14 cellular contexts compared by ENCODE assay signal in the genomic region with DNA sequence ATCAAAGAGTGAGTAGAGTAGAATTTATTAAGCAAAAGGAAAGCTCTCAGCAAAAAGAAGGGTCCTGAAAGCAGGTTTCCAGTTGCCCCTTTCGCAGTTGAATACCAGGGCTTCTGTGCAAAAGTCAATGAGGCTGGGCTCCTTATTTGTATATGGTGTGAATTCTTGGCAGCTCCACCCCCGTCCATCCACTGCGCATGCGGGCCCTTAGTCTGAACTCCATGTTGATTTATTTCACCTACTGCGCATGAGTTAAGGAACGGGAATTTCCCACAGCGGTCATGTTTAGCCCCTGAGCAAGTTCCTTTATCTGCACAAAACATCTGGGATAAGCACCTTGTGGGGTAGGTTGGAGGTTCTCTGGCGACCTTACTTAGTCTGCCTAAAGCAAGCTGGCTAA.
DNase-seq lines count a peak whose midpoint lies in the region; ATAC-seq, FAIRE-seq and TF ChIP-seq lines count a peak whose summit lies in the region.
"Had no signal": no experiment of that assay in that cellular context is flagged by ENCODE, and none has a peak within 500 bp of the region (broad histone marks: within the 10 kb centered on the region; RNA-seq: fewer than 3 reads in every experiment).

No MANE protein-coding gene starts in this region.

- no peaks in the 10 kb centered on the region for H3K79me2 ChIP-seq in K562 (ENCODE audit: control insufficient read depth, insufficient read depth, low read length)

- DNase-seq in ELF-1 (ENCODE audit: low read depth, low spot score) (peak; percentile 4), M059J (ENCODE audit: low read depth) (peak; percentile 3), K562 (ENCODE audit: extremely low read depth in 1 of 4, low spot score in 3 of 4) (peak; percentile 4 to 17 (median 10)), upper lobe of right lung (peak; percentile 12), Right ventricle myocardium inferior (ENCODE audit: missing footprints) (no peak), T-helper 1 cell (no peak), HEK293T (ENCODE audit: extremely low spot score) (no peak)
- DNase-seq: CD8-positive, alpha-beta T cell; COR-L47; DMS53 had no signal

- no peak for TF ChIP-seq RAD21 in K562 (CRISPR knock-in tag; conservative IDR thresholded peaks at IDR 0.05 in 1 of 2, IDR thresholded peaks at IDR 0.05 in 1 of 2)

- no peak for TF ChIP-seq EP300 in K562 (IDR thresholded peaks at IDR 0.05; ENCODE audit: low read length)

- no peak overlapping the region for H3K9ac ChIP-seq in K562 (ENCODE audit: insufficient read depth in 1 of 2, low read depth in 2 of 2, low read length in 2 of 2)
- H3K9ac ChIP-seq: KMS-11 had no signal

- H3K27me3 ChIP-seq in K562 (ENCODE audit: control insufficient read depth in 2 of 2, insufficient read depth in 2 of 2, low read length in 2 of 2) (no peaks in the 10 kb centered on the region), upper lobe of right lung (no peaks in the 10 kb centered on the region)

- no peak for ATAC-seq in K562
- ATAC-seq in upper lobe of right lung = no peak
- no peak for ATAC-seq in Right ventricle myocardium inferior
- ATAC-seq: A549; CD8-positive, alpha-beta T cell; HCT116 had no signal

- in situ Hi-C loops in K562 (cut with MboI) = no loop called here

- H3K36me3 ChIP-seq in K562 (ENCODE audit: control insufficient read depth, insufficient read depth, low read length) = no peaks in the 10 kb centered on the region
- no peaks in the 10 kb centered on the region for H3K36me3 ChIP-seq in upper lobe of right lung

- H3K9me1 ChIP-seq in K562 (ENCODE audit: control insufficient read depth, insufficient read depth, low read length) = no peaks in the 10 kb centered on the region

- intact Hi-C loops in K562 (cut with micrococcal nuclease) = no loop called here
- intact Hi-C loops in upper lobe of right lung (cut with DNase I) = no loop called here
- intact Hi-C loops in Right ventricle myocardium inferior (cut with DNase I) = no loop called here

- BruUV-seq in K562 (replicated peaks; lab: Mats Ljungman, UMichigan) = no TSS peak

- H3K4me1 ChIP-seq in K562 (replicated peaks in 1 of 2; ENCODE audit: control insufficient read depth in 2 of 2, insufficient read depth in 2 of 2, low read length in 2 of 2) = no peaks in the 10 kb centered on the region
- no peaks in the 10 kb centered on the region for H3K4me1 ChIP-seq in upper lobe of right lung
- H3K4me1 ChIP-seq: A549 had no signal

- H3K9me3 ChIP-seq in K562 (replicated peaks; ENCODE audit: control insufficient read depth, insufficient read depth, low read depth, low read length) = no peaks in the 10 kb centered on the region; the same call in 1 of the 2 replicates
- H3K9me3 ChIP-seq in upper lobe of right lung = no peaks in the 10 kb centered on the region
- H3K9me3 ChIP-seq: A549 had no signal

- H3K27ac ChIP-seq in K562 (ENCODE audit: extremely low read depth, low read depth, low read length) = no peak overlapping the region
- no peak overlapping the region for H3K27ac ChIP-seq in upper lobe of right lung
- H3K27ac ChIP-seq: A549, HL-60, KMS-11 had no signal

- TF ChIP-seq CTCF in K562 (IDR thresholded peaks at IDR 0.05 in 2 of 3, conservative IDR thresholded peaks at IDR 0.05 in 1 of 3; ENCODE audit: insufficient read depth in 2 of 3, low read depth in 1 of 3, low read length in 3 of 3) (no peak), upper lobe of right lung (IDR thresholded peaks at IDR 0.05) (no peak)

- CTCF ChIA-PET in K562 (lab: Yijun Ruan, JAX; ENCODE audit: low intra/inter-chr PET ratio) (no interaction called here), HEK293T (lab: Yijun Ruan, JAX) (no interaction called here)

- no peak for TF ChIP-seq POLR2A in K562 (conservative IDR thresholded peaks at IDR 0.05)

- H4K20me1 ChIP-seq in K562 (replicated peaks; ENCODE audit: control insufficient read depth, insufficient read depth, low read length) = no peaks in the 10 kb centered on the region

- POLR2A ChIA-PET in K562 (lab: Yijun Ruan, JAX) (no interaction called here), HEK293T (lab: Yijun Ruan, JAX) (no interaction called here)

- WGBS in K562 (ENCODE audit: insufficient coverage, low coverage, missing lambda C conversion rate) = 3% methylated on average over 8 of the region's 8 CpGs

- no peak overlapping the region for H3K4me3 ChIP-seq in K562
- H3K4me3 ChIP-seq in upper lobe of right lung = no peak overlapping the region
- H3K4me3 ChIP-seq: A549 had no signal

- no peak for FAIRE-seq in K562 (lab: Jason Lieb, UNC)
- FAIRE-seq: A549 had no signal

- no peak overlapping the region for H2AFZ ChIP-seq in K562 (ENCODE audit: low read depth, low read length)

- H3K4me2 ChIP-seq in K562 (ENCODE audit: insufficient read depth, low read length) = no peak overlapping the region
- H3K4me2 ChIP-seq: A549, KMS-11 had no signal

TF ChIP-seq in K562, 482 proteins besides CTCF, POLR2A, EP300 and RAD21 (continues in another document):
- peak; percentile 79 to 83 for TF ChIP-seq NRF1 (conservative IDR thresholded peaks at IDR 0.05 in 1 of 2, IDR thresholded peaks at IDR 0.05 in 1 of 2)
- TF ChIP-seq PREB (CRISPR knock-in tag; IDR thresholded peaks at IDR 0.05) = no peak

TF ChIP-seq in HEK293T, 16 proteins besides CTCF, POLR2A, EP300 and RAD21:
- TF ChIP-seq FOXM1 (IDR thresholded peaks at IDR 0.05; ENCODE audit: borderline replicate concordance) = no peak
- no peak for TF ChIP-seq PKNOX1 (IDR thresholded peaks at IDR 0.05)
- TF ChIP-seq CTBP1 (IDR thresholded peaks at IDR 0.05; ENCODE audit: borderline replicate concordance) = no peak
- no peak for TF ChIP-seq ZNF384 (IDR thresholded peaks at IDR 0.05)
- TF ChIP-seq TARDBP (IDR thresholded peaks at IDR 0.05) = no peak
- no peak for TF ChIP-seq FOXA1 (IDR thresholded peaks at IDR 0.05)
- no peak for TF ChIP-seq FOXK2 (IDR thresholded peaks at IDR 0.05)
- no peak for TF ChIP-seq LEF1 (IDR thresholded peaks at IDR 0.05; ENCODE audit: borderline replicate concordance)
- TF ChIP-seq SUZ12 (IDR thresholded peaks at IDR 0.05) = no peak
- no peak for TF ChIP-seq BHLHE40 (IDR thresholded peaks at IDR 0.05; ENCODE audit: borderline replicate concordance)
- no peak for TF ChIP-seq NFRKB (IDR thresholded peaks at IDR 0.05)
- TF ChIP-seq L3MBTL2 (conservative IDR thresholded peaks at IDR 0.05) = no peak
- TF ChIP-seq ELF4 (IDR thresholded peaks at IDR 0.05) = no peak
- TF ChIP-seq SP1 (IDR thresholded peaks at IDR 0.05) = no peak
- TF ChIP-seq HDGF (IDR thresholded peaks at IDR 0.05; ENCODE audit: borderline replicate concordance) = no peak
- no peak for TF ChIP-seq ARNT (IDR thresholded peaks at IDR 0.05)
TF ChIP-seq in HEK293T: peak in this region for 0.

Comparison
In these comparisons a context has a peak if more than half of its experiments do, and no peak if none do; other contexts are left out.
1. DNase-seq: peak in ELF-1 (single experiment), M059J (single experiment), K562 (4 of 4) and upper lobe of right lung (single experiment); none in Right ventricle myocardium inferior (single experiment), T-helper 1 cell (0 of 5) and HEK293T (single experiment).